ENCODE assay signal across 14 cellular contexts in genomic region chr11:106706355-106706754, GRCh38.
DNase-seq lines count a peak whose midpoint lies in the region; ATAC-seq and TF ChIP-seq lines count a peak whose summit lies in the region.
"Had no signal": no experiment of that assay in that cellular context is flagged by ENCODE, and none has a peak within 500 bp of the region (broad histone marks: within the 10 kb centered on the region; RNA-seq: fewer than 3 reads in every experiment).

No MANE protein-coding gene starts in this region.

- H3K9me2 ChIP-seq in GM23248 (ENCODE audit: insufficient read depth), result no peaks in the 10 kb centered on the region

- H3K9ac ChIP-seq in GM23248, result no peak overlapping the region
- H3K9ac ChIP-seq: KMS-11 had no signal

- peak; percentile 98 for ATAC-seq in RWPE2 (ENCODE audit: low read depth)
- ATAC-seq in activated CD8-positive, alpha-beta T cell treated with anti-CD3 and anti-CD28 coated beads, Interleukin-2, amount 10 ng/mL, durations not matched to agents 7 days and 5 days, result no peak
- ATAC-seq: left cardiac atrium had no signal

- H3K36me3 ChIP-seq in GM23248 (ENCODE audit: low read depth) (no peaks in the 10 kb centered on the region), RWPE2 (ENCODE audit: low read depth) (no peaks in the 10 kb centered on the region)

- H3K79me2 ChIP-seq in GM23248 (ENCODE audit: insufficient read depth), result no peaks in the 10 kb centered on the region

- no peak overlapping the region for H3K4me3 Mint-ChIP-seq in activated CD8-positive, alpha-beta T cell treated with anti-CD3 and anti-CD28 coated beads, Interleukin-2, amount 10 ng/mL, durations not matched to agents 7 days and 5 days
- H3K4me3 Mint-ChIP-seq: activated CD4-positive, alpha-beta memory T cell treated with anti-CD3 and anti-CD28 coated beads for 36 hours; activated naive CD8-positive, alpha-beta T cell; B cell had no signal

- H4K20me1 ChIP-seq in GM23248 (ENCODE audit: insufficient read depth), result no peaks in the 10 kb centered on the region

- DNase-seq in GM23248, result peak; percentile 82
- no peak for DNase-seq in RWPE2 (ENCODE audit: low spot score)
- DNase-seq in fibroblast of pulmonary artery (ENCODE audit: low read depth), result peak; percentile 79
- DNase-seq in activated CD8-positive, alpha-beta T cell treated with anti-CD3 and anti-CD28 coated beads, Interleukin-2, amount 10 ng/mL, durations not matched to agents 7 days and 5 days, result no peak
- no peak for DNase-seq in GF-D8 (lab: John Stamatoyannopoulos, UW)
- DNase-seq in retina, result no peak
- no peak for DNase-seq in cerebellum (ENCODE audit: low spot score)
- DNase-seq: activated CD4-positive, alpha-beta memory T cell treated with anti-CD3 and anti-CD28 coated beads for 36 hours; left cardiac atrium; stimulated activated CD4-positive, alpha-beta T cell treated with anti-CD3 and anti-CD28 coated beads, Interleukin-15, amount 100 ng/mL, for 24 hours had no signal

- POLR2A ChIA-PET in activated CD8-positive, alpha-beta T cell treated with anti-CD3 and anti-CD28 coated beads, Interleukin-2, amount 10 ng/mL, durations not matched to agents 7 days and 5 days (lab: Charles Lee), result no interaction called here

- H3K4me3 ChIP-seq in GM23248, result no peak overlapping the region
- no peak overlapping the region for H3K4me3 ChIP-seq in RWPE2 (ENCODE audit: severe bottlenecking)
- no peak overlapping the region for H3K4me3 ChIP-seq in fibroblast of pulmonary artery (replicated peaks; ENCODE audit: low read depth, low read length)

- H3K36me3 Mint-ChIP-seq in activated CD8-positive, alpha-beta T cell treated with anti-CD3 and anti-CD28 coated beads, Interleukin-2, amount 10 ng/mL, durations not matched to agents 7 days and 5 days (ENCODE audit: low read depth), result no peaks in the 10 kb centered on the region
- H3K36me3 Mint-ChIP-seq: activated CD4-positive, alpha-beta memory T cell treated with anti-CD3 and anti-CD28 coated beads for 36 hours; activated naive CD8-positive, alpha-beta T cell had no signal

- H3K4me2 ChIP-seq in GM23248 (ENCODE audit: unreplicated experiment), result no peak overlapping the region
- H3K4me2 ChIP-seq: KMS-11 had no signal

- no peak overlapping the region for H2AFZ ChIP-seq in GM23248

- no peaks in the 10 kb centered on the region for H3K9me3 Mint-ChIP-seq in activated CD8-positive, alpha-beta T cell treated with anti-CD3 and anti-CD28 coated beads, Interleukin-2, amount 10 ng/mL, durations not matched to agents 7 days and 5 days (ENCODE audit: insufficient read depth)

- in situ Hi-C loops in GM23248 (cut with MboI), result no loop called here

- CTCF ChIA-PET in activated CD8-positive, alpha-beta T cell treated with anti-CD3 and anti-CD28 coated beads, Interleukin-2, amount 10 ng/mL, durations not matched to agents 7 days and 5 days (lab: Charles Lee), result no interaction called here

- H3K27me3 Mint-ChIP-seq in activated CD8-positive, alpha-beta T cell treated with anti-CD3 and anti-CD28 coated beads, Interleukin-2, amount 10 ng/mL, durations not matched to agents 7 days and 5 days (ENCODE audit: low read depth), result no peaks in the 10 kb centered on the region
- H3K27me3 Mint-ChIP-seq: activated CD4-positive, alpha-beta memory T cell treated with anti-CD3 and anti-CD28 coated beads for 36 hours; activated naive CD8-positive, alpha-beta T cell; B cell had no signal

- peak overlapping the region; percentile 22; the same call in 1 of the 2 replicates for H3K27ac ChIP-seq in 22Rv1
- H3K27ac ChIP-seq in GM23248, result no peak overlapping the region
- H3K27ac ChIP-seq in RWPE2 (ENCODE audit: poor library complexity, severe bottlenecking), result no peak overlapping the region
- H3K27ac ChIP-seq: KMS-11 had no signal

- H3K9me3 ChIP-seq in GM23248 (ENCODE audit: low read depth), result no peaks in the 10 kb centered on the region
- H3K9me3 ChIP-seq in RWPE2 (ENCODE audit: severe bottlenecking), result no peaks in the 10 kb centered on the region

- H3K27me3 ChIP-seq in GM23248 (replicated peaks; ENCODE audit: insufficient read depth) (no peaks in the 10 kb centered on the region), RWPE2 (ENCODE audit: insufficient read depth, poor library complexity, severe bottlenecking) (no peaks in the 10 kb centered on the region)

- TF ChIP-seq CTCF in 22Rv1 (IDR thresholded peaks at IDR 0.05), result no peak
- no peak for TF ChIP-seq CTCF in RWPE2 (IDR thresholded peaks at IDR 0.05; ENCODE audit: poor library complexity, severe bottlenecking)
- no peak for TF ChIP-seq CTCF in fibroblast of pulmonary artery (IDR thresholded peaks at IDR 0.05; ENCODE audit: low read length, missing control alignments)

- H3K4me1 Mint-ChIP-seq in activated CD8-positive, alpha-beta T cell treated with anti-CD3 and anti-CD28 coated beads, Interleukin-2, amount 10 ng/mL, durations not matched to agents 7 days and 5 days (ENCODE audit: low read depth), result no peaks in the 10 kb centered on the region
- H3K4me1 Mint-ChIP-seq: B cell had no signal

- H3K27ac Mint-ChIP-seq in activated CD8-positive, alpha-beta T cell treated with anti-CD3 and anti-CD28 coated beads, Interleukin-2, amount 10 ng/mL, durations not matched to agents 7 days and 5 days, result no peak overlapping the region
- H3K27ac Mint-ChIP-seq: activated CD4-positive, alpha-beta memory T cell treated with anti-CD3 and anti-CD28 coated beads for 36 hours; activated naive CD8-positive, alpha-beta T cell; B cell had no signal

- no peaks in the 10 kb centered on the region for H3F3A ChIP-seq in GM23248 (ENCODE audit: insufficient read depth)

- H3K4me1 ChIP-seq in GM23248 (ENCODE audit: insufficient read depth) (0 out of 2 replicates have a peak, but pooled peaks cover 7% of the 10 kb centered on the region), RWPE2 (ENCODE audit: insufficient read depth, poor library complexity, severe bottlenecking) (peaks cover 7% of the 10 kb centered on the region)

Comparison
In these comparisons a context has a peak if more than half of its experiments do, and no peak if none do; other contexts are left out.
1. DNase-seq: peak in GM23248 (single experiment) and fibroblast of pulmonary artery (single experiment); none in RWPE2 (single experiment), activated CD8-positive, alpha-beta T cell treated with anti-CD3 and anti-CD28 coated beads, Interleukin-2, amount 10 ng/mL, durations not matched to agents 7 days and 5 days (single experiment), GF-D8 (single experiment), retina (single experiment) and cerebellum (single experiment).